16 cellular contexts compared by ENCODE assay signal in genomic region chr10:70320751-70321150, GRCh38.
A peak's percentile ranks its signal among the peaks of the same experiment; 100 is the strongest.
DNase-seq lines count a peak whose midpoint lies in the region; ATAC-seq and TF ChIP-seq lines count a peak whose summit lies in the region.
"Had no signal": no experiment of that assay in that cellular context is flagged by ENCODE, and none has a peak within 500 bp of the region (broad histone marks: within the 10 kb centered on the region; RNA-seq: fewer than 3 reads in every experiment).

No MANE protein-coding gene starts in this region.

- TF ChIP-seq CTCF in AG10803 (conservative IDR thresholded peaks at IDR 0.05; ENCODE audit: low read length) = no peak

- no peak overlapping the region for H3K4me3 ChIP-seq in AG10803 (ENCODE audit: low read length)

- DNase-seq in AG10803 (ENCODE audit: low read depth) (peak; percentile 15), NCI-H2107 (lab: John Stamatoyannopoulos, UW) (peak; percentile 5), fibroblast of peridontal ligament (ENCODE audit: extremely low read depth) (peak; percentile 17), medulla oblongata (ENCODE audit: extremely low spot score) (peak; percentile 35), NCI-H1105 treated with DMSO at 0.1 percent for 48 hours (lab: John Stamatoyannopoulos, UW) (no peak)
- no peak for DNase-seq in activated CD8-positive, alpha-beta memory T cell treated with anti-CD3 and anti-CD28 coated beads, Interleukin-2, amount 50 U/mL, for 48 hours
- DNase-seq: ACHN; activated CD4-positive, alpha-beta memory T cell treated with anti-CD3 and anti-CD28 coated beads for 36 hours; effector memory CD8-positive, alpha-beta T cell; foreskin melanocyte; NCI-H524 treated with DMSO at 0.1 percent for 48 hours; PC-3; stimulated activated naive CD8-positive, alpha-beta T cell treated with anti-CD3 and anti-CD28 coated beads, Interleukin-15, Interleukin-2, amounts not matched to agents 100 U/mL and 50 U/mL, for 24 hours had no signal

- ATAC-seq in GM18511 (IDR thresholded peaks at IDR 0.05; ENCODE audit: unreplicated experiment) (no peak), GM21576 (IDR thresholded peaks at IDR 0.05; ENCODE audit: unreplicated experiment) (no peak)
- ATAC-seq: effector memory CD8-positive, alpha-beta T cell; PC-3; SK-N-SH treated with all-trans-retinoic acid at 6 μM for 48 hours; stimulated activated naive CD8-positive, alpha-beta T cell treated with anti-CD3 and anti-CD28 coated beads, Interleukin-15, Interleukin-2, amounts not matched to agents 100 U/mL and 50 U/mL, for 24 hours had no signal

Comparison
In these comparisons a context has a peak if more than half of its experiments do, and no peak if none do; other contexts are left out.
1. DNase-seq: peak in AG10803 (single experiment), NCI-H2107 (single experiment), fibroblast of peridontal ligament (single experiment) and medulla oblongata (single experiment); none in activated CD8-positive, alpha-beta memory T cell treated with anti-CD3 and anti-CD28 coated beads, Interleukin-2, amount 50 U/mL, for 48 hours (single experiment) and NCI-H1105 treated with DMSO at 0.1 percent for 48 hours (single experiment).